Comparison of ENCODE assay signal across 10 cellular contexts in the genomic region with DNA sequence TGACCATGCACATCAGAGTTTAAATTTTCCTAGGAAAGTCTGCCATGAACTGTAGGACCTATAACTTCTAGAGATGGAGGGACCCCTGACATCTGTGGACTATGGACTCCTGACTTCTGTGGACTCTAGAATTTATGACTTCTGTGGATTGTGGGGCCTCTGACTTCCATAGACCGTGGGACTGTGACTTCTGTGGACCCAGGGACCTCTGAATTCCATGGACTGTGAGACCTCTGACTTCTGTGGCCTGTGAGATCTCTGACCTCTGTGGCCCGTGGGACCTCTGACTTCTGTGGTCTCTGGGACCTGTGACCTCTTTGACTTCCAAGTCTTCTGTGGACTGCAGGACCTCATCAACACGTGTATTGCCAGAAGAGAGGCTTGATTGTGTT. TPM values are rescaled to one million over a fixed set of nuclear protein-coding genes. Genes with fewer than 3 reads are reported as not detected.
DNase-seq lines count a peak whose midpoint lies in the region; ATAC-seq and TF ChIP-seq lines count a peak whose summit lies in the region.
"Had no signal": no experiment of that assay in that cellular context is flagged by ENCODE, and none has a peak within 500 bp of the region (broad histone marks: within the 10 kb centered on the region; RNA-seq: fewer than 3 reads in every experiment).

No MANE protein-coding gene starts in this region.

- no peak for DNase-seq in activated naive CD4-positive, alpha-beta T cell treated with anti-CD3 and anti-CD28 coated beads, Interleukin-2, amount 10 ng/mL, durations not matched to agents 7 days and 5 days
- DNase-seq in activated naive CD4-positive, alpha-beta T cell treated with Interleukin-2 at 50 U/mL for 16 hours, result no peak
- DNase-seq in activated CD8-positive, alpha-beta T cell treated with anti-CD3 and anti-CD28 coated beads for 36 hours, result no peak
- DNase-seq in upper lobe of right lung (no peak), NCI-H82 treated with DMSO at 0.1 percent for 48 hours (lab: John Stamatoyannopoulos, UW; ENCODE audit: unreplicated experiment) (no peak), adrenal gland (no peak)

- H3K27me3 ChIP-seq in liver (ENCODE audit: control insufficient read depth in 4 of 4, insufficient read depth in 4 of 4, low read length in 3 of 4), result no peaks in the 10 kb centered on the region
- no peaks in the 10 kb centered on the region for H3K27me3 ChIP-seq in upper lobe of right lung
- no peaks in the 10 kb centered on the region for H3K27me3 ChIP-seq in adrenal gland

- no peak for TF ChIP-seq CTCF in activated CD8-positive, alpha-beta T cell treated with anti-CD3 and anti-CD28 coated beads for 36 hours (IDR thresholded peaks at IDR 0.05)
- no peak for TF ChIP-seq CTCF in liver (IDR thresholded peaks at IDR 0.05; ENCODE audit: low read depth, low read length, missing input control)
- TF ChIP-seq CTCF in upper lobe of right lung (IDR thresholded peaks at IDR 0.05), result no peak
- no peak for TF ChIP-seq CTCF in adrenal gland (IDR thresholded peaks at IDR 0.05)

- ATAC-seq in activated CD8-positive, alpha-beta T cell treated with anti-CD3 and anti-CD28 coated beads for 36 hours, result no peak
- ATAC-seq in upper lobe of right lung, result no peak
- ATAC-seq in activated CD4-positive, CD25-positive, alpha-beta regulatory T cell treated with anti-CD3 and anti-CD28 coated beads, Interleukin-2, amount 50 U/mL, for 24 hours, result no peak
- ATAC-seq: WTC11 had no signal

- H3K27ac ChIP-seq in liver (ENCODE audit: low read depth in 1 of 2, low read length in 2 of 2) (peak overlapping the region; percentile 22 to 29), upper lobe of right lung (peak overlapping the region; percentile 67), adrenal gland (peak overlapping the region in 1 of 5 donors; percentile 54)

- H3K27me3 Mint-ChIP-seq in activated naive CD4-positive, alpha-beta T cell treated with anti-CD3 and anti-CD28 coated beads, Interleukin-2, amount 10 ng/mL, durations not matched to agents 7 days and 5 days, result no peaks in the 10 kb centered on the region
- no peaks in the 10 kb centered on the region for H3K27me3 Mint-ChIP-seq in activated CD8-positive, alpha-beta T cell treated with anti-CD3 and anti-CD28 coated beads for 36 hours

- CTCF ChIA-PET in activated naive CD4-positive, alpha-beta T cell treated with anti-CD3 and anti-CD28 coated beads, Interleukin-2, amount 10 ng/mL, durations not matched to agents 7 days and 5 days (lab: Charles Lee), result interaction anchor here (3.6 kb wide), 1 partner anchor 17 kb away, joined by 21 read pairs; no protein-coding TSS in a partner anchor
- CTCF ChIA-PET in activated CD8-positive, alpha-beta T cell treated with anti-CD3 and anti-CD28 coated beads for 36 hours (lab: Charles Lee), result interaction anchor here (1.0 to 13.3 kb wide), 4 partner anchors 9 to 180 kb away, joined by 4 to 202 read pairs (median 5); partner anchors contain the start of gene CENPS

- no peak overlapping the region for H3K9ac ChIP-seq in liver (ENCODE audit: low read depth in 1 of 2, low read length in 2 of 2)

- H3K36me3 ChIP-seq in liver (ENCODE audit: control insufficient read depth in 4 of 4, insufficient read depth in 3 of 4, low read depth in 1 of 4, low read length in 3 of 4), result no peaks in the 10 kb centered on the region
- H3K36me3 ChIP-seq in upper lobe of right lung, result no peaks in the 10 kb centered on the region
- no peaks in the 10 kb centered on the region for H3K36me3 ChIP-seq in adrenal gland (replicated peaks in 1 of 2)

- H3K9me3 ChIP-seq in liver (ENCODE audit: control insufficient read depth in 4 of 4, low read length in 3 of 4) (no peaks in the 10 kb centered on the region), upper lobe of right lung (no peaks in the 10 kb centered on the region), adrenal gland (replicated peaks in 1 of 3) (no peaks in the 10 kb centered on the region)

- H3K27ac Mint-ChIP-seq in activated naive CD4-positive, alpha-beta T cell treated with anti-CD3 and anti-CD28 coated beads, Interleukin-2, amount 10 ng/mL, durations not matched to agents 7 days and 5 days, result peak overlapping the region; percentile 96
- peak overlapping the region; percentile 93 for H3K27ac Mint-ChIP-seq in activated CD8-positive, alpha-beta T cell treated with anti-CD3 and anti-CD28 coated beads for 36 hours

- 35% methylated on average over 3 of the region's 3 CpGs for WGBS in liver
- 60 to 71% (median 64%) methylated on average over 2 to 3 of the region's 3 CpGs for WGBS in adrenal gland, 4 donors

- no peak for TF ChIP-seq RAD21 in liver (IDR thresholded peaks at IDR 0.05)

- peak overlapping the region; percentile 68 for H3K4me3 Mint-ChIP-seq in activated naive CD4-positive, alpha-beta T cell treated with anti-CD3 and anti-CD28 coated beads, Interleukin-2, amount 10 ng/mL, durations not matched to agents 7 days and 5 days
- H3K4me3 Mint-ChIP-seq in activated CD8-positive, alpha-beta T cell treated with anti-CD3 and anti-CD28 coated beads for 36 hours, result peak overlapping the region; percentile 50
- H3K4me3 Mint-ChIP-seq: WTC11 had no signal

- intact Hi-C loops in activated CD8-positive, alpha-beta T cell treated with anti-CD3 and anti-CD28 coated beads for 36 hours (cut with micrococcal nuclease), result loop anchor here (5.0 to 10.0 kb wide), 2 partner anchors 181 to 423 kb away; no protein-coding TSS in a partner anchor
- intact Hi-C loops in upper lobe of right lung (cut with DNase I), result no loop called here
- intact Hi-C loops in adrenal gland (cut with DNase I), result loop anchor here in 1 of 2 donors (5.0 kb wide), 1 partner anchor 356 kb away; no protein-coding TSS in a partner anchor

- POLR2A ChIA-PET in activated CD8-positive, alpha-beta T cell treated with anti-CD3 and anti-CD28 coated beads for 36 hours (lab: Charles Lee), result interaction anchor here (1.0 to 4.6 kb wide), 5 partner anchors 9 to 16 kb away, joined by 3 to 15 read pairs (median 7); no protein-coding TSS in a partner anchor

- H3K4me1 ChIP-seq in liver (ENCODE audit: control insufficient read depth in 4 of 4, insufficient read depth in 4 of 4, low read length in 3 of 4), result peaks cover 17 to 71% (median 55%) of the 10 kb centered on the region in 4 donors
- peaks cover 56% of the 10 kb centered on the region for H3K4me1 ChIP-seq in upper lobe of right lung
- H3K4me1 ChIP-seq in adrenal gland (replicated peaks in 1 of 2), result peaks cover 19 to 53% of the 10 kb centered on the region in 2 donors

- no peaks in the 10 kb centered on the region for H3K9me3 Mint-ChIP-seq in activated naive CD4-positive, alpha-beta T cell treated with anti-CD3 and anti-CD28 coated beads, Interleukin-2, amount 10 ng/mL, durations not matched to agents 7 days and 5 days
- H3K9me3 Mint-ChIP-seq in activated CD8-positive, alpha-beta T cell treated with anti-CD3 and anti-CD28 coated beads for 36 hours, result no peaks in the 10 kb centered on the region
- H3K9me3 Mint-ChIP-seq: WTC11 had no signal

- H3K4me1 Mint-ChIP-seq in activated naive CD4-positive, alpha-beta T cell treated with anti-CD3 and anti-CD28 coated beads, Interleukin-2, amount 10 ng/mL, durations not matched to agents 7 days and 5 days, result peaks cover 90% of the 10 kb centered on the region
- H3K4me1 Mint-ChIP-seq in activated CD8-positive, alpha-beta T cell treated with anti-CD3 and anti-CD28 coated beads for 36 hours (ENCODE audit: low read depth), result peaks cover 72% of the 10 kb centered on the region

- peaks cover 16% of the 10 kb centered on the region for H3K36me3 Mint-ChIP-seq in activated naive CD4-positive, alpha-beta T cell treated with anti-CD3 and anti-CD28 coated beads, Interleukin-2, amount 10 ng/mL, durations not matched to agents 7 days and 5 days
- H3K36me3 Mint-ChIP-seq in activated CD8-positive, alpha-beta T cell treated with anti-CD3 and anti-CD28 coated beads for 36 hours (ENCODE audit: low read depth), result peaks cover 1% of the 10 kb centered on the region
- H3K36me3 Mint-ChIP-seq: WTC11 had no signal

- TF ChIP-seq POLR2A in adrenal gland (IDR thresholded peaks at IDR 0.05), result no peak

- H3K4me3 ChIP-seq in liver (ENCODE audit: low read depth in 1 of 3, low read length in 3 of 3) (no peak overlapping the region), upper lobe of right lung (no peak overlapping the region), adrenal gland (no peak overlapping the region)
- H3K4me3 ChIP-seq: lung had no signal

TF ChIP-seq in liver, 16 proteins besides CTCF, POLR2A, EP300 and RAD21:
- TF ChIP-seq HNF4A (conservative IDR thresholded peaks at IDR 0.05), result peak in 1 of 2 donors; percentile 4
- no peak for TF ChIP-seq RXRA (IDR thresholded peaks at IDR 0.05)
- no peak for TF ChIP-seq TAF1 (conservative IDR thresholded peaks at IDR 0.05)
- TF ChIP-seq NR2F2 (IDR thresholded peaks at IDR 0.05), result no peak
- TF ChIP-seq ATF3 (IDR thresholded peaks at IDR 0.05), result no peak
TF ChIP-seq in liver: peak in this region for 1.

RNA-seq across cellular contexts. Expression of gene PEX14, which starts 36.7 kb away (rescaled TPM):
- total RNA-seq in activated CD8-positive, alpha-beta T cell treated with anti-CD3 and anti-CD28 coated beads for 36 hours, result 10 to 100 TPM; 18.0 to 18.5 TPM
- 10 to 100 TPM in 1 of 2 donors, 1 to 10 TPM in 1; 7.1 to 11.5 TPM for total RNA-seq in liver
- 10 to 100 TPM; 11.9 to 16.1 TPM for polyA plus RNA-seq in liver
- total RNA-seq in upper lobe of right lung, result 25.8 TPM
- total RNA-seq in adrenal gland, result 10 to 100 TPM in 6 of 8 donors, 1 to 10 TPM in 2; 9.7 to 23.9 (median 18.1) TPM
- polyA plus RNA-seq in adrenal gland, result 10 to 100 TPM; 15.7 to 19.5 (median 19.5) TPM

RNA-seq across cellular contexts. Expression of gene DFFA, which starts 39.2 kb away (rescaled TPM):
- total RNA-seq in activated CD8-positive, alpha-beta T cell treated with anti-CD3 and anti-CD28 coated beads for 36 hours, result 10 to 100 TPM; 76.7 to 81.8 TPM
- total RNA-seq in liver (10 to 100 TPM; 10.6 to 20.0 TPM), upper lobe of right lung (36.9 TPM), adrenal gland (10 to 100 TPM; 22.5 to 42.1 (median 35.6) TPM)
- polyA plus RNA-seq in liver (10 to 100 TPM; 11.5 to 17.1 TPM), adrenal gland (10 to 100 TPM; 13.0 to 35.2 (median 13.0) TPM)
